Comparison of ENCODE assay signal across 21 cellular contexts in genomic region chr1:67061266-67061665, GRCh38. TPM values are rescaled to one million over a fixed set of nuclear protein-coding genes. Genes with fewer than 3 reads are reported as not detected.
DNase-seq lines count a peak whose midpoint lies in the region; ATAC-seq and TF ChIP-seq lines count a peak whose summit lies in the region.
"Had no signal": no experiment of that assay in that cellular context is flagged by ENCODE, and none has a peak within 500 bp of the region (broad histone marks: within the 10 kb centered on the region; RNA-seq: fewer than 3 reads in every experiment).

No MANE protein-coding gene starts in this region.

- TF ChIP-seq CTCF in HCT116 (IDR thresholded peaks at IDR 0.05 in 2 of 3, conservative IDR thresholded peaks at IDR 0.05 in 1 of 3; ENCODE audit: borderline replicate concordance in 1 of 3, insufficient read depth in 1 of 3, low read depth in 2 of 3, low read length in 2 of 3), result no peak
- no peak for TF ChIP-seq CTCF in foreskin keratinocyte (conservative IDR thresholded peaks at IDR 0.05)

- H3K9me2 ChIP-seq in HCT116 (ENCODE audit: insufficient read depth), result no peaks in the 10 kb centered on the region

- TF ChIP-seq POLR2A in HCT116 (IDR thresholded peaks at IDR 0.05; ENCODE audit: borderline replicate concordance, extremely low read depth, insufficient read depth, insufficient read length), result no peak

- BruUV-seq in HCT116 (replicated peaks; lab: Mats Ljungman, UMichigan), result no TSS peak

- peak overlapping the region; percentile 49 for H3K4me2 ChIP-seq in HCT116 (ENCODE audit: low read length)
- H3K4me2 ChIP-seq: GM23338 had no signal

- H3K36me3 ChIP-seq in HCT116 (ENCODE audit: control insufficient read depth in 1 of 2, insufficient read depth in 2 of 2, low read length in 2 of 2) (no peaks in the 10 kb centered on the region), SJCRH30 (no peaks in the 10 kb centered on the region), skeletal muscle tissue (ENCODE audit: control insufficient read depth in 3 of 3, insufficient read depth in 3 of 3, low read length in 3 of 3) (no peaks in the 10 kb centered on the region)
- H3K36me3 ChIP-seq: left lung, pancreas, right atrium auricular region had no signal

- CTCF ChIA-PET in HCT116 (lab: Charles Lee), result no interaction called here

- H3K27me3 ChIP-seq in HCT116 (ENCODE audit: insufficient read depth, low read length) (no peaks in the 10 kb centered on the region), SJCRH30 (no peaks in the 10 kb centered on the region), foreskin keratinocyte (no peaks in the 10 kb centered on the region), skeletal muscle tissue (ENCODE audit: control insufficient read depth in 3 of 3, insufficient read depth in 3 of 3, low read length in 3 of 3) (no peaks in the 10 kb centered on the region)
- H3K27me3 ChIP-seq: left lung, pancreas, right atrium auricular region had no signal

- peak overlapping the region; percentile 75 for H2AFZ ChIP-seq in HCT116 (ENCODE audit: low read depth, low read length, poor library complexity, severe bottlenecking)
- H2AFZ ChIP-seq: GM23338 had no signal

- no peak overlapping the region for H3K4me3 ChIP-seq in HCT116 (replicated peaks in 1 of 2; ENCODE audit: low read depth in 1 of 2, low read length in 2 of 2)
- no peak overlapping the region for H3K4me3 ChIP-seq in SJCRH30
- no peak overlapping the region for H3K4me3 ChIP-seq in skeletal muscle tissue (ENCODE audit: low read length in 3 of 3)
- H3K4me3 ChIP-seq: GM23338, left lung, pancreas, right atrium auricular region had no signal

- H3K9me3 ChIP-seq in HCT116 (ENCODE audit: control insufficient read depth in 1 of 2, insufficient read depth in 1 of 2, low read depth in 1 of 2, low read length in 2 of 2) (no peaks in the 10 kb centered on the region), SJCRH30 (replicated peaks) (no peaks in the 10 kb centered on the region), skeletal muscle tissue (ENCODE audit: control insufficient read depth in 3 of 3, low read length in 3 of 3) (no peaks in the 10 kb centered on the region)
- H3K9me3 ChIP-seq: left lung, pancreas, right atrium auricular region had no signal

- intact Hi-C loops in HCT116 (cut with micrococcal nuclease), result no loop called here

- RAD21 ChIA-PET in HCT116 (lab: Charles Lee; ENCODE audit: low non-redundant PET in 1 of 2, low total read pairs in 2 of 2, uncharacterized antibody in 2 of 2, unreplicated experiment in 2 of 2), result no interaction called here

- no peak for ATAC-seq in HCT116
- ATAC-seq in foreskin keratinocyte, result no peak
- ATAC-seq in GM21447 (IDR thresholded peaks at IDR 0.05; ENCODE audit: unreplicated experiment), result no peak
- ATAC-seq: GM23338 had no signal

- no peak for TF ChIP-seq RAD21 in HCT116 (IDR thresholded peaks at IDR 0.05; ENCODE audit: low read depth)

- no peak overlapping the region for H3K27ac ChIP-seq in HCT116 (ENCODE audit: low read depth, low read length)
- H3K27ac ChIP-seq in SJCRH30, result peak overlapping the region; percentile 70
- H3K27ac ChIP-seq in foreskin keratinocyte, result peak overlapping the region; percentile 8
- peak overlapping the region; percentile 54 for H3K27ac ChIP-seq in skeletal muscle tissue (ENCODE audit: low read depth, low read length)
- H3K27ac ChIP-seq: left lung, pancreas, right atrium auricular region had no signal

- POLR2A ChIA-PET in HCT116 (lab: Charles Lee), result interaction anchor here (0.6 kb wide), 1 partner anchor 60 kb away, joined by 3 read pairs; no protein-coding TSS in a partner anchor

- H3K9ac ChIP-seq in HCT116 (ENCODE audit: low read length) (no peak overlapping the region), skeletal muscle tissue (ENCODE audit: low read depth in 1 of 3, low read length in 3 of 3) (no peak overlapping the region)

- DNase-seq in HCT116 (ENCODE audit: low read depth, low spot score) (no peak), SJCRH30 (no peak), foreskin keratinocyte (no peak), epidermal melanocyte (ENCODE audit: insufficient read length, low spot score) (no peak), SW 1271 (lab: John Stamatoyannopoulos, UW) (no peak)
- DNase-seq: activated B cell treated with CpG ODN at 0.5 μM for 24 hours; aorta; CD4-positive, alpha-beta T cell; central memory CD4-positive, alpha-beta T cell; immature natural killer cell; left lung; NCI-H1105; NCI-H2029 treated with DMSO at 0.1 percent for 48 hours; NCI-H345; NCI-H748 treated with DMSO at 0.1 percent for 48 hours; T-helper 9 cell had no signal

- H4K20me1 ChIP-seq in HCT116 (ENCODE audit: insufficient read depth), result no peaks in the 10 kb centered on the region

- no peaks in the 10 kb centered on the region for H3K79me2 ChIP-seq in HCT116 (ENCODE audit: insufficient read depth, low read length)

- H3K4me1 ChIP-seq in HCT116 (ENCODE audit: control insufficient read depth in 1 of 2, insufficient read depth in 2 of 2, low read length in 2 of 2) (peaks cover 7 to 25% of the 10 kb centered on the region in 2 experiments; a peak in 2 of 4 replicates), SJCRH30 (peaks cover 21% of the 10 kb centered on the region), foreskin keratinocyte (peaks cover 16% of the 10 kb centered on the region), skeletal muscle tissue (ENCODE audit: control insufficient read depth in 3 of 3, insufficient read depth in 3 of 3, low read length in 3 of 3) (peaks cover 0 to 5% (median 2%) of the 10 kb centered on the region in 3 donors)
- H3K4me1 ChIP-seq: left lung, right atrium auricular region had no signal

TF ChIP-seq in HCT116, 20 proteins besides CTCF, POLR2A, EP300 and RAD21:
- no peak for TF ChIP-seq CBX3 (IDR thresholded peaks at IDR 0.05; ENCODE audit: low read depth)
- TF ChIP-seq EGR1 (IDR thresholded peaks at IDR 0.05; ENCODE audit: low read depth), result no peak
- TF ChIP-seq POLR2AphosphoS5 (IDR thresholded peaks at IDR 0.05; ENCODE audit: low read depth, low read length), result no peak
- no peak for TF ChIP-seq SP1 (IDR thresholded peaks at IDR 0.05; ENCODE audit: low read depth)
- no peak for TF ChIP-seq JUND (IDR thresholded peaks at IDR 0.05)
- TF ChIP-seq EZH2 (IDR thresholded peaks at IDR 0.05), result no peak
- TF ChIP-seq ATF3 (IDR thresholded peaks at IDR 0.05), result no peak
- TF ChIP-seq ELF1 (IDR thresholded peaks at IDR 0.05; ENCODE audit: borderline replicate concordance, low read depth), result no peak
- TF ChIP-seq EZH2phosphoT487 (IDR thresholded peaks at IDR 0.05; ENCODE audit: borderline replicate concordance), result no peak
- no peak for TF ChIP-seq ZFX (IDR thresholded peaks at IDR 0.05)
- TF ChIP-seq YY1 (IDR thresholded peaks at IDR 0.05; ENCODE audit: extremely low read depth, insufficient replicate concordance, low read depth, low read length), result no peak
- no peak for TF ChIP-seq SIN3A (IDR thresholded peaks at IDR 0.05; ENCODE audit: low read depth)
- TF ChIP-seq ZNF274 (IDR thresholded peaks at IDR 0.05; ENCODE audit: low read depth, low read length), result no peak
- TF ChIP-seq CEBPB (IDR thresholded peaks at IDR 0.05; ENCODE audit: low read depth), result no peak

RNA-seq across cellular contexts. Expression of gene SLC35D1, which starts 7.3 kb away (rescaled TPM):
- total RNA-seq in HCT116 (2021; ENCODE audit: unreplicated experiment) (6.1 TPM), foreskin keratinocyte (13.8 and 14.2 TPM in 2 replicates), skeletal muscle tissue (7.8 TPM)
- polyA plus RNA-seq in HCT116 (2012), result 1.7 and 2.1 TPM in 2 replicates
- 18.7 and 19.6 TPM in 2 replicates for total RNA-seq in SJCRH30 (2014; rRNA removed; shearing (Covaris generic))
- polyA plus RNA-seq in foreskin keratinocyte, result 2.8 and 3.5 TPM in 2 replicates
